9 cellular contexts compared by ENCODE assay signal in the genomic region with DNA sequence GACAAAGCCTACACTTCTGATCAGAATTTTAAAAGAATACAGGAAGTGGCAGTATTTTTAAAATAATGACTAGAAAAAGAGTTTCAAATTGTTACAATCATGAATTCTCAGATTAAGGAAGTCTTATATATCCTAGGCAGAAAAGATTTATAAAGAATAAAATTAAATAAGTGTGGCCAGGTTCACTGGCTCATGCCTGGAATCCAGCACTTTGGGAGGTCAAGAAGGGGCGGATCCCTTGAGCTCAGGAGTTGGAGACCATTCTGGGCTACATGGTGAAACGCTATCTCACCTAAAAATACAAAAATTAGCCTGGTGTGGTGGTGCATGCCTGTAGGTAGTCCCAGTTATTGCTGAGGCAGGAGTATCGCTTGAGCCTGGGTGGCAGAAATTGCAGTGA. TPM values are rescaled to one million over a fixed set of nuclear protein-coding genes. Genes with fewer than 3 reads are reported as not detected.
"Had no signal": no experiment of that assay in that cellular context is flagged by ENCODE, and none has a peak within 500 bp of the region (broad histone marks: within the 10 kb centered on the region; RNA-seq: fewer than 3 reads in every experiment).

No MANE protein-coding gene starts in this region.

- ATAC-seq: GM12878 had no signal

- FAIRE-seq: G401.6, GM12878, GM12891, GM12892, GM18507, GM19239 had no signal

- H3K4me3 ChIP-seq: GM12878 had no signal

- DNase-seq: GDM1, GF-D8 had no signal

RNA-seq across cellular contexts. Expression of gene XKR3, which starts 24.1 kb away (rescaled TPM):
- total RNA-seq: G401, GM12878 had no signal
